1 cellular context compared by ENCODE assay signal in genomic region chr4:2281575-2282343, GRCh38.
TF ChIP-seq lines count a peak whose summit lies in the region.

No MANE protein-coding gene starts in this region.

TF ChIP-seq in GM23338, 12 proteins besides CTCF, POLR2A, EP300 and RAD21 (continued from another document):
- TF ChIP-seq ZNF462 (CRISPR knock-in tag; IDR thresholded peaks at IDR 0.05) (no peak), STAT1 (IDR thresholded peaks at IDR 0.05; ENCODE audit: unreplicated experiment) (no peak), ETS1 (IDR thresholded peaks at IDR 0.05) (no peak), ZNF331 (CRISPR knock-in tag; IDR thresholded peaks at IDR 0.05; ENCODE audit: low read depth) (no peak), POLR2AphosphoS5 (IDR thresholded peaks at IDR 0.05; ENCODE audit: low read depth) (no peak), JUNB (IDR thresholded peaks at IDR 0.05; ENCODE audit: unreplicated experiment) (no peak)
TF ChIP-seq in GM23338: peak in this region for 0.
